In genomic region chr3:116971531-116971930, GRCh38 we compare ENCODE assay signal across 21 cellular contexts.
A peak's percentile ranks its signal among the peaks of the same experiment; 100 is the strongest.
DNase-seq lines count a peak whose midpoint lies in the region; FAIRE-seq and TF ChIP-seq lines count a peak whose summit lies in the region.
"Had no signal": no experiment of that assay in that cellular context is flagged by ENCODE, and none has a peak within 500 bp of the region (broad histone marks: within the 10 kb centered on the region; RNA-seq: fewer than 3 reads in every experiment).

No MANE protein-coding gene starts in this region.

- no peaks in the 10 kb centered on the region for H3K9me3 Mint-ChIP-seq in glutamatergic neuron (ENCODE audit: unreplicated experiment)
- H3K9me3 Mint-ChIP-seq: H9 had no signal

- DNase-seq in DMS 273 (lab: John Stamatoyannopoulos, UW; ENCODE audit: unreplicated experiment) (peak; percentile 40), DMS 273 treated with DMSO at 0.1 percent for 48 hours (lab: John Stamatoyannopoulos, UW) (no peak), SK-N-SH (peak; percentile 39), glutamatergic neuron (peak; percentile 21), small intestine (peak; percentile 45), RCC 7860 (ENCODE audit: low spot score) (no peak), A673 (ENCODE audit: low spot score) (no peak), NCI-H2107 (lab: John Stamatoyannopoulos, UW) (no peak)
- DNase-seq: AML-193; Calu3; CD4-positive, CD25-positive, alpha-beta regulatory T cell; DMS153; DMS79 treated with DMSO at 0.1 percent for 48 hours; EL; GOT3; H9 had no signal

- H3K4me2 ChIP-seq in SK-N-SH: no peak overlapping the region
- H3K4me2 ChIP-seq: BLaER1 treated with 17β-estradiol and CSF1 and Interleukin-3, amounts not matched to agents 10 nM and 100 nM had no signal

- H3K4me1 ChIP-seq in SK-N-SH (ENCODE audit: control insufficient read depth in 1 of 2, insufficient read depth in 2 of 2, low read depth in 1 of 2, low read length in 1 of 2) (peaks cover 0 to 18% of the 10 kb centered on the region in 2 experiments; a peak in 2 of 4 replicates), small intestine (ENCODE audit: control insufficient read depth in 2 of 2, insufficient read depth in 1 of 2, low read depth in 1 of 2, low read length in 1 of 2) (no peaks in the 10 kb centered on the region), A673 (ENCODE audit: insufficient read depth, low read length, poor library complexity, severe bottlenecking) (no peaks in the 10 kb centered on the region)
- H3K4me1 ChIP-seq: BLaER1 treated with 17β-estradiol and CSF1 and Interleukin-3, amounts not matched to agents 10 nM and 100 nM had no signal

- H3K27ac ChIP-seq in SK-N-SH (ENCODE audit: low read depth in 2 of 2, low read length in 1 of 2) (peak overlapping the region in 1 of 2 experiments; percentile 90; a peak in 2 of 4 replicates), small intestine (ENCODE audit: low read depth in 1 of 2, low read length in 1 of 2) (no peak overlapping the region), A673 (ENCODE audit: low read depth, low read length, poor library complexity, severe bottlenecking) (no peak overlapping the region)
- H3K27ac ChIP-seq: 22Rv1; BLaER1 treated with 17β-estradiol and CSF1 and Interleukin-3, amounts not matched to agents 10 nM and 100 nM had no signal

- FAIRE-seq in small intestine (lab: Jason Lieb, UNC): no peak
- no peak for FAIRE-seq in RCC 7860 (lab: Jason Lieb, UNC)
- FAIRE-seq: G401.6, GM12891 had no signal

- no peaks in the 10 kb centered on the region for H3K27me3 ChIP-seq in SK-N-SH (ENCODE audit: insufficient read depth)
- H3K27me3 ChIP-seq in small intestine (ENCODE audit: control insufficient read depth in 2 of 2, insufficient read depth in 2 of 2, low read length in 2 of 2): no peaks in the 10 kb centered on the region
- H3K27me3 ChIP-seq in A673 (replicated peaks; ENCODE audit: insufficient read depth, low read depth, low read length, poor library complexity): no peaks in the 10 kb centered on the region
- H3K27me3 ChIP-seq: BLaER1 treated with 17β-estradiol and CSF1 and Interleukin-3, amounts not matched to agents 10 nM and 100 nM had no signal

- no peak for TF ChIP-seq CTCF in SK-N-SH (IDR thresholded peaks at IDR 0.05)
- no peak for TF ChIP-seq CTCF in glutamatergic neuron (IDR thresholded peaks at IDR 0.05; ENCODE audit: partially characterized antibody, unreplicated experiment)
- TF ChIP-seq CTCF in A673 (conservative IDR thresholded peaks at IDR 0.05; ENCODE audit: low read depth, low read length): no peak

- no TSS peak for BruUV-seq in A673 (replicated peaks; lab: Mats Ljungman, UMichigan)

- intact Hi-C loops in A673 (cut with micrococcal nuclease; ENCODE audit: unreplicated experiment): no loop called here

- peak in 1 of 2 experiments; percentile 93; a peak in 2 of 4 replicates for TF ChIP-seq EP300 in SK-N-SH (IDR thresholded peaks at IDR 0.05; ENCODE audit: borderline replicate concordance in 1 of 2, low read depth in 1 of 2, low read length in 1 of 2)

- CTCF ChIA-PET in SK-N-SH (lab: Yijun Ruan, JAX): interaction anchor here (0.8 kb wide), 1 partner anchor 17 kb away, joined by 3 read pairs; no protein-coding TSS in a partner anchor
- CTCF ChIA-PET in A673 (lab: Charles Lee): no interaction called here

- peaks cover 5% of the 10 kb centered on the region for H3K4me1 Mint-ChIP-seq in glutamatergic neuron (ENCODE audit: low read depth, unreplicated experiment)
- H3K4me1 Mint-ChIP-seq: CD4-positive, CD25-positive, alpha-beta regulatory T cell had no signal

- H2AFZ ChIP-seq in SK-N-SH (ENCODE audit: low read depth): peak overlapping the region; percentile 44; the same call in 1 of the 2 replicates

- peaks cover 5% of the 10 kb centered on the region for H3F3A ChIP-seq in SK-N-SH (replicated peaks; ENCODE audit: insufficient read depth)

- H3K27me3 Mint-ChIP-seq in glutamatergic neuron (ENCODE audit: unreplicated experiment): no peaks in the 10 kb centered on the region
- H3K27me3 Mint-ChIP-seq: CD4-positive, CD25-positive, alpha-beta regulatory T cell; IgD-negative memory B cell had no signal

- 20% methylated on average over 4 of the region's 4 CpGs for WGBS in SK-N-SH (ENCODE audit: low lambda C conversion rate)
- WGBS in small intestine, 3 donors: 10 to 48% (median 29%) methylated on average over 4 of the region's 4 CpGs

- no peaks in the 10 kb centered on the region for H3K36me3 ChIP-seq in SK-N-SH (replicated peaks in 1 of 2; ENCODE audit: control insufficient read depth in 1 of 2, insufficient read depth in 2 of 2, low read length in 1 of 2)
- no peaks in the 10 kb centered on the region for H3K36me3 ChIP-seq in small intestine (ENCODE audit: control insufficient read depth in 2 of 2, insufficient read depth in 2 of 2, low read length in 2 of 2)
- H3K36me3 ChIP-seq in A673 (ENCODE audit: insufficient read depth, low read length, poor library complexity, severe bottlenecking): no peaks in the 10 kb centered on the region
- H3K36me3 ChIP-seq: BLaER1 treated with 17β-estradiol and CSF1 and Interleukin-3, amounts not matched to agents 10 nM and 100 nM had no signal

- no peak overlapping the region for H3K27ac Mint-ChIP-seq in glutamatergic neuron (ENCODE audit: unreplicated experiment)
- H3K27ac Mint-ChIP-seq: CD4-positive, CD25-positive, alpha-beta regulatory T cell; H9; IgD-negative memory B cell had no signal

- H3K4me3 ChIP-seq in SK-N-SH (ENCODE audit: low read depth in 2 of 2, low read length in 1 of 2) (no peak overlapping the region), small intestine (ENCODE audit: low read depth in 1 of 2, low read length in 2 of 2) (no peak overlapping the region), A673 (ENCODE audit: low read depth, low read length, poor library complexity, severe bottlenecking) (no peak overlapping the region)
- H3K4me3 ChIP-seq: BLaER1 treated with 17β-estradiol and CSF1 and Interleukin-3, amounts not matched to agents 10 nM and 100 nM had no signal

- no peaks in the 10 kb centered on the region for H3K9me2 ChIP-seq in SK-N-SH

- no peaks in the 10 kb centered on the region for H3K36me3 Mint-ChIP-seq in glutamatergic neuron (ENCODE audit: unreplicated experiment)
- H3K36me3 Mint-ChIP-seq: CD4-positive, CD25-positive, alpha-beta regulatory T cell had no signal

- POLR2A ChIA-PET in SK-N-SH (lab: Yijun Ruan, JAX) (no interaction called here), A673 (lab: Charles Lee; ENCODE audit: low non-redundant PET) (no interaction called here)

- H3K4me3 Mint-ChIP-seq in glutamatergic neuron (ENCODE audit: unreplicated experiment): no peak overlapping the region
- H3K4me3 Mint-ChIP-seq: CD4-positive, CD25-positive, alpha-beta regulatory T cell; H9; IgD-negative memory B cell had no signal

- H3K9me3 ChIP-seq in SK-N-SH (no peaks in the 10 kb centered on the region), small intestine (ENCODE audit: control insufficient read depth, low read depth) (no peaks in the 10 kb centered on the region), A673 (ENCODE audit: low read depth, low read length, poor library complexity, severe bottlenecking) (no peaks in the 10 kb centered on the region)
- H3K9me3 ChIP-seq: BLaER1 treated with 17β-estradiol and CSF1 and Interleukin-3, amounts not matched to agents 10 nM and 100 nM had no signal

- no peak overlapping the region for H3K9ac ChIP-seq in SK-N-SH
- H3K9ac ChIP-seq: BLaER1 treated with 17β-estradiol and CSF1 and Interleukin-3, amounts not matched to agents 10 nM and 100 nM had no signal

- H3K79me2 ChIP-seq in SK-N-SH (ENCODE audit: insufficient read depth): no peaks in the 10 kb centered on the region

- no peaks in the 10 kb centered on the region for H4K20me1 ChIP-seq in SK-N-SH (ENCODE audit: insufficient read depth)
- H4K20me1 ChIP-seq: BLaER1 treated with 17β-estradiol and CSF1 and Interleukin-3, amounts not matched to agents 10 nM and 100 nM had no signal

- no peak; the same call in 1 of the 2 replicates for TF ChIP-seq RAD21 in SK-N-SH (IDR thresholded peaks at IDR 0.05; ENCODE audit: low read length)

TF ChIP-seq in SK-N-SH, 30 proteins besides CTCF, POLR2A, EP300 and RAD21 (continues in another document):
- TF ChIP-seq GABPA (IDR thresholded peaks at IDR 0.05; ENCODE audit: low read depth): no peak
- peak; percentile 88 for TF ChIP-seq GATA2 (CRISPR knock-in tag; IDR thresholded peaks at IDR 0.05)
- 0 out of 2 replicates have a peak, but pooled peaks have one; percentile 8 for TF ChIP-seq JUND (IDR thresholded peaks at IDR 0.05)
- TF ChIP-seq TCF12 (IDR thresholded peaks at IDR 0.05): peak; percentile 41; the same call in 1 of the 2 replicates
- peak; percentile 15; the same call in 1 of the 2 replicates for TF ChIP-seq NFIC (IDR thresholded peaks at IDR 0.05; ENCODE audit: borderline replicate concordance)
- TF ChIP-seq SIN3A (IDR thresholded peaks at IDR 0.05; ENCODE audit: borderline replicate concordance, low read depth, low read length): no peak
- TF ChIP-seq FOXJ3 (CRISPR knock-in tag; IDR thresholded peaks at IDR 0.05): peak; percentile 72
- no peak for TF ChIP-seq RXRA (IDR thresholded peaks at IDR 0.05; ENCODE audit: borderline replicate concordance, low read depth)
- TF ChIP-seq RCOR1 (IDR thresholded peaks at IDR 0.05; ENCODE audit: low read length): peak; percentile 86
- TF ChIP-seq MEF2A (IDR thresholded peaks at IDR 0.05; ENCODE audit: borderline replicate concordance, low read depth): no peak
- TF ChIP-seq IRF3 (IDR thresholded peaks at IDR 0.05; ENCODE audit: low read depth, low read length): no peak
- no peak for TF ChIP-seq MAX (IDR thresholded peaks at IDR 0.05; ENCODE audit: low read depth)
- TF ChIP-seq EZH2phosphoT487 (IDR thresholded peaks at IDR 0.05; ENCODE audit: borderline replicate concordance, low read depth): no peak
- TF ChIP-seq TEAD4 (IDR thresholded peaks at IDR 0.05; ENCODE audit: borderline replicate concordance, insufficient read depth): peak; percentile 57; the same call in 1 of the 2 replicates
- TF ChIP-seq SMC3 (IDR thresholded peaks at IDR 0.05; ENCODE audit: low read depth, low read length): peak; percentile 3; the same call in 1 of the 2 replicates
- no peak for TF ChIP-seq TAF1 (IDR thresholded peaks at IDR 0.05; ENCODE audit: borderline replicate concordance, low read depth, low read length)
- peak; percentile 34 for TF ChIP-seq CHD2 (IDR thresholded peaks at IDR 0.05; ENCODE audit: low read length, partially characterized antibody)

Comparison
In these comparisons a context has a peak if more than half of its experiments do, and no peak if none do; other contexts are left out.
1. DNase-seq: peak in DMS 273 (single experiment), SK-N-SH (single experiment), glutamatergic neuron (single experiment) and small intestine (single experiment); none in DMS 273 treated with DMSO at 0.1 percent for 48 hours (single experiment), RCC 7860 (single experiment), A673 (single experiment) and NCI-H2107 (single experiment).